ENCODE assay signal across 22 cellular contexts in genomic region chr13:88751994-88752393, GRCh38.
"Had no signal": no experiment of that assay in that cellular context is flagged by ENCODE, and none has a peak within 500 bp of the region (broad histone marks: within the 10 kb centered on the region; RNA-seq: fewer than 3 reads in every experiment).

No MANE protein-coding gene starts in this region.

- ATAC-seq: activated CD8-positive, alpha-beta T cell treated with anti-CD3 and anti-CD28 coated beads, Interleukin-2, amount 10 ng/mL, durations not matched to agents 7 days and 5 days; left lung; naive thymus-derived CD4-positive, alpha-beta T cell; stimulated activated naive CD8-positive, alpha-beta T cell treated with anti-CD3 and anti-CD28 coated beads, Interleukin-15, amount 100 ng/mL, for 72 hours had no signal

- H3K4me3 ChIP-seq: breast epithelium, hepatocyte, left lung, lung, neural progenitor cell, right atrium auricular region, suprapubic skin, tibial nerve, uterus had no signal

- H3K36me3 ChIP-seq: breast epithelium, left lung, neural progenitor cell, right atrium auricular region, suprapubic skin, tibial nerve, uterus had no signal

- H3K27me3 ChIP-seq: breast epithelium, hepatocyte, left lung, neural progenitor cell, right atrium auricular region, suprapubic skin, tibial nerve, uterus had no signal

- H3K27ac ChIP-seq: breast epithelium, hepatocyte, left lung, neural progenitor cell, right atrium auricular region, suprapubic skin, tibial nerve, uterus had no signal

- H3K9me3 ChIP-seq: breast epithelium, left lung, right atrium auricular region, suprapubic skin, tibial nerve, uterus had no signal

- H3K4me1 ChIP-seq: breast epithelium, left lung, neural progenitor cell, right atrium auricular region, suprapubic skin, tibial nerve, uterus had no signal

- FAIRE-seq: colon, TTC549 had no signal

- DNase-seq: activated CD4-positive, alpha-beta T cell treated with anti-CD3 and anti-CD28 coated beads for 1 hour; activated CD4-positive, alpha-beta T cell treated with anti-CD3 and anti-CD28 coated beads, Interleukin-2, amount 50 U/mL, for 1 hour; activated CD8-positive, alpha-beta T cell treated with anti-CD3 and anti-CD28 coated beads, Interleukin-2, amount 10 ng/mL, durations not matched to agents 7 days and 5 days; activated naive CD8-positive, alpha-beta T cell treated with anti-CD3 and anti-CD28 coated beads for 36 hours; amniotic stem cell; effector memory CD4-positive, alpha-beta T cell; foreskin melanocyte; immature natural killer cell; left lung; naive thymus-derived CD4-positive, alpha-beta T cell; stimulated activated CD4-positive, alpha-beta T cell treated with anti-CD3 and anti-CD28 coated beads, Interleukin-12 subunit alpha, Interleukin-12 subunit beta, amount 100 ng/mL, for 4 hours; stimulated activated naive CD8-positive, alpha-beta T cell treated with anti-CD3 and anti-CD28 coated beads, Interleukin-15, amount 100 ng/mL, for 72 hours; uterus had no signal
